32 cellular contexts compared by ENCODE assay signal in the genomic region with DNA sequence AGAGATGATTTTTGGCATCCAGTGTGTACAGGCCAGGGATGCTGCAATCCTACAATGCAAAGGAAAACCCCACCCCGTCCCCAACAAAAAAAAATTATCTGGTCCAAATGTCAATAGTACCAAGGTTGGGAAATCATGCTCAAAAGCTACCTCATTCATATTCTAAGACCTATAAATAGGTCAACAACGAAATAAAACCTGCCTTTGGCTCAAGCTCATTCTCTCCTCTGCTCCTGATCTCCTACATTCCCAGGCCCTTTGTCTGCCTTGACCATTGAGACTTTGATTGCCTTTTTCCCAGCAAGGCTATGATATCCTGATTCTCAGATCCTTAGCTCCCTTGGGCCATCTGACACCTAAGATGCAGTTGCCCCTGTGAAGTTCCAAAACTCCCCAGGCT. TPM values are rescaled to one million over a fixed set of nuclear protein-coding genes. Genes with fewer than 3 reads are reported as not detected.
"Had no signal": no experiment of that assay in that cellular context is flagged by ENCODE, and none has a peak within 500 bp of the region (broad histone marks: within the 10 kb centered on the region; RNA-seq: fewer than 3 reads in every experiment).

No MANE protein-coding gene starts in this region.

- H3K27me3 ChIP-seq: brain microvascular endothelial cell, cardiac muscle cell, MG63, Peyer's patch had no signal

- H3K4me1 ChIP-seq: Peyer's patch, SJSA1 had no signal

- ATAC-seq: activated CD8-positive, alpha-beta T cell treated with anti-CD3 and anti-CD28 coated beads for 36 hours; activated T-cell treated with anti-CD3 and anti-CD28 coated beads, Interleukin-2, amount 50 U/mL, for 72 hours; activated T-helper 17 cell treated with anti-CD3 and anti-CD28 coated beads, Interleukin-2, amount 50 U/mL, for 72 hours; PC-3 had no signal

- H3K36me3 ChIP-seq: brain microvascular endothelial cell, cardiac muscle cell, MG63, Peyer's patch, SJSA1 had no signal

- H3K4me3 ChIP-seq: cardiac muscle cell, MG63, Peyer's patch, SJSA1 had no signal

- H3K9ac ChIP-seq: SK-N-SH had no signal

- DNase-seq: activated CD4-positive, alpha-beta T cell treated with anti-CD3 and anti-CD28 coated beads, Interleukin-2, amount 10 ng/mL, durations not matched to agents 24 days and 14 days; activated CD4-positive, alpha-beta T cell treated with anti-CD3 and anti-CD28 coated beads, Interleukin-2, amount 50 U/mL, for 4 hours; activated CD8-positive, alpha-beta T cell treated with anti-CD3 and anti-CD28 coated beads for 36 hours; activated effector memory CD4-positive, alpha-beta T cell treated with anti-CD3 and anti-CD28 coated beads, Interleukin-2, amount 50 U/mL, for 16 hours; activated naive CD4-positive, alpha-beta T cell; activated naive CD4-positive, alpha-beta T cell treated with anti-CD3 and anti-CD28 coated beads, Interleukin-2, amount 50 U/mL, for 16 hours; activated naive CD8-positive, alpha-beta T cell treated with anti-CD3 and anti-CD28 coated beads for 36 hours; activated T-cell treated with anti-CD3 and anti-CD28 coated beads, Interleukin-2, amount 50 U/mL, for 1 hour; activated T-cell treated with anti-CD3 and anti-CD28 coated beads, Interleukin-2, amount 50 U/mL, for 72 hours; amniotic stem cell; aorta; brain microvascular endothelial cell; Karpas-422; MG63; NCI-H1048; NCI-H1105 treated with DMSO at 0.1 percent for 48 hours; NCI-H1436; NCI-H1694; NCI-H1930; NCI-H2081 treated with DMSO at 0.1 percent for 48 hours; NCI-H226; NCI-H446 treated with DMSO at 0.1 percent for 48 hours; NK-92 treated with Interleukin-12 subunit alpha and Interleukin-12 subunit beta, amount 100 ng/mL, for 24 hours; PC-3; Peyer's patch; RPMI8226; SHP77 treated with DMSO at 0.1 percent for 48 hours; SK-N-SH had no signal

- H3K9me3 ChIP-seq: MG63, Peyer's patch, SJSA1, SK-N-SH had no signal

- H3K4me2 ChIP-seq: SK-N-SH had no signal

- FAIRE-seq: TTC549 had no signal

- H3K27ac ChIP-seq: brain microvascular endothelial cell, cardiac muscle cell, Peyer's patch, SJSA1 had no signal

RNA-seq across cellular contexts. Expression of a gene that starts 30.0 kb away (rescaled TPM):
- total RNA-seq: activated naive CD8-positive, alpha-beta T cell treated with anti-CD3 and anti-CD28 coated beads for 36 hours; SJSA1 had no signal
